Comparison of ENCODE assay signal across 19 cellular contexts in genomic region chr11:119845756-119846155, GRCh38.
"Had no signal": no experiment of that assay in that cellular context is flagged by ENCODE, and none has a peak within 500 bp of the region (broad histone marks: within the 10 kb centered on the region; RNA-seq: fewer than 3 reads in every experiment).

No MANE protein-coding gene starts in this region.

- H3K36me3 ChIP-seq: ascending aorta, cardiac muscle cell, left lung, right atrium auricular region had no signal

- DNase-seq: activated CD4-positive, CD25-positive, alpha-beta regulatory T cell treated with anti-CD3 and anti-CD28 coated beads, Interleukin-2, amount 50 U/mL, for 72 hours; activated effector memory CD4-positive, alpha-beta T cell treated with anti-CD3 and anti-CD28 coated beads, Interleukin-2, amount 50 U/mL, for 16 hours; activated naive CD4-positive, alpha-beta T cell treated with anti-CD3 and anti-CD28 coated beads, Interleukin-2, amount 50 U/mL, for 16 hours; activated T-cell treated with anti-CD3 and anti-CD28 coated beads, Interleukin-2, amount 50 U/mL, for 72 hours; dermis blood vessel endothelial cell; effector memory CD4-positive, alpha-beta T cell; foreskin fibroblast; hypothalamus; left lung; stimulated activated CD4-positive, alpha-beta T cell treated with anti-CD3 and anti-CD28 coated beads, Interleukin-12 subunit alpha, Interleukin-12 subunit beta, amount 100 ng/mL, for 4 hours; stimulated activated CD4-positive, alpha-beta T cell treated with anti-CD3 and anti-CD28 coated beads, Interleukin-1b, Interleukin-23, amount 100 ng/mL, for 48 hours; stimulated activated CD8-positive, alpha-beta memory T cell treated with anti-CD3 and anti-CD28 coated beads, Interleukin-4, amount 100 ng/mL, for 48 hours; stimulated activated naive CD4-positive, alpha-beta T cell had no signal

- H3K27me3 ChIP-seq: ascending aorta, cardiac muscle cell, right atrium auricular region had no signal

- H3K4me3 Mint-ChIP-seq: activated T-cell treated with anti-CD3 and anti-CD28 coated beads, Interleukin-2, amount 50 U/mL, for 72 hours; T-helper 1 cell treated with Interleukin-12 subunit alpha and Interleukin-12 subunit beta and Interleukin-4 antibody, amounts not matched to agents 30 μg/mL and 1 μg/mL, for 36 hours had no signal

- H3K9me3 Mint-ChIP-seq: activated T-cell treated with anti-CD3 and anti-CD28 coated beads, Interleukin-2, amount 50 U/mL, for 72 hours; T-helper 1 cell treated with Interleukin-12 subunit alpha and Interleukin-12 subunit beta and Interleukin-4 antibody, amounts not matched to agents 30 μg/mL and 1 μg/mL, for 36 hours had no signal

- FAIRE-seq: endothelial cell of umbilical vein had no signal

- H3K9me3 ChIP-seq: ascending aorta had no signal

- H3K27ac Mint-ChIP-seq: activated T-cell treated with anti-CD3 and anti-CD28 coated beads, Interleukin-2, amount 50 U/mL, for 72 hours; T-helper 1 cell treated with Interleukin-12 subunit alpha and Interleukin-12 subunit beta and Interleukin-4 antibody, amounts not matched to agents 30 μg/mL and 1 μg/mL, for 36 hours had no signal

- ATAC-seq: activated T-cell treated with anti-CD3 and anti-CD28 coated beads, Interleukin-2, amount 50 U/mL, for 72 hours; left lung had no signal

- H3K4me1 ChIP-seq: ascending aorta, left lung had no signal

- H3K27ac ChIP-seq: ascending aorta, cardiac muscle cell, left lung, right atrium auricular region, VCaP had no signal

- H3K4me3 ChIP-seq: ascending aorta, cardiac muscle cell, left lung, right atrium auricular region had no signal
